In the genomic region with DNA sequence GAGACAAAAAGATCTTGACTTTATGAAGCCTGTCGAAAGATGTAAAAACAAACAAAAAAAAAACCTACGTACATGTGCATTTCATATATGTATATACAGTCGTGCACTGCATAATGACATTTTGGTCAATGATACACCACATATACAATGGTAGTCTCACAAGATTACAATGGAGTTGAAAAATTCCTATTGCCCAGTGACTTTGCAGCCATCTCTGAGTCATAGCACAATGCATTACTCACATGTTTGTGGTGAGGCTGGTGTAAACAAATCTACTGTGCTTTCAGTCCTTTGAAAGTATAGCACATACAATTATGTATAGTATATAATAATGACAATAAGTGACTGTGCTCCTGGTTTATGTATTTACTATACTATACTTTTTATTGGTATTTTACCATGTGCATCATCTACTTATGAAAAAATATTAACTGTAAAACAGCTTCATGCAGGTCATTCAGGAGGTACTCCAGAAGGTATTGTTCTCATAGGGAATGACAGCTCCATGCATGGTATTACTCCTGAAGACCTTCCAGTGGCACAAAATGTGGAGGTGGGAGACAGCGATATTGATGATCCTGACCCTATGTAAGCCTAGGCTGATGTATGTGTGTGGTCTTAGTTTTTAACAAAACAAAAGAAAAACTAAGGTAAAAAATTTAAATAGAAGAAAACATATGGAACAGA, we compare ENCODE assay signal across 14 cellular contexts.
DNase-seq lines count a peak whose midpoint lies in the region; ATAC-seq and TF ChIP-seq lines count a peak whose summit lies in the region.
"Had no signal": no experiment of that assay in that cellular context is flagged by ENCODE, and none has a peak within 500 bp of the region (broad histone marks: within the 10 kb centered on the region; RNA-seq: fewer than 3 reads in every experiment).

No MANE protein-coding gene starts in this region.

- no peak for ATAC-seq in right cardiac atrium
- ATAC-seq in GM18861 (IDR thresholded peaks at IDR 0.05; ENCODE audit: unreplicated experiment), result no peak

- peaks cover 2% of the 10 kb centered on the region for H3K4me1 ChIP-seq in right cardiac atrium (ENCODE audit: control insufficient read depth, insufficient read depth, low read length)
- peaks cover 0 to 4% (median 0%) of the 10 kb centered on the region in 4 donors for H3K4me1 ChIP-seq in stomach

- H3K4me3 ChIP-seq in brain microvascular endothelial cell (ENCODE audit: low read depth, low read length) (no peak overlapping the region), right cardiac atrium (ENCODE audit: low read length) (no peak overlapping the region), stomach (no peak overlapping the region)
- H3K4me3 ChIP-seq: skin epidermis, upper lobe of left lung had no signal

- TF ChIP-seq EP300 in stomach (IDR thresholded peaks at IDR 0.05), result no peak

- H3K27me3 ChIP-seq in brain microvascular endothelial cell (replicated peaks) (no peaks in the 10 kb centered on the region), right cardiac atrium (ENCODE audit: control insufficient read depth, insufficient read depth) (no peaks in the 10 kb centered on the region), stomach (no peaks in the 10 kb centered on the region)
- H3K27me3 ChIP-seq: upper lobe of left lung had no signal

- no peaks in the 10 kb centered on the region for H3K9me3 ChIP-seq in right cardiac atrium (ENCODE audit: control insufficient read depth, low read length)
- H3K9me3 ChIP-seq in stomach, result peaks cover 0 to 3% (median 0%) of the 10 kb centered on the region in 4 donors
- H3K9me3 ChIP-seq: upper lobe of left lung had no signal

- no peak for TF ChIP-seq CTCF in brain microvascular endothelial cell (IDR thresholded peaks at IDR 0.05; ENCODE audit: low read depth, low read length, missing control alignments)
- TF ChIP-seq CTCF in stomach (IDR thresholded peaks at IDR 0.05), result no peak

- H3K27ac ChIP-seq in brain microvascular endothelial cell, result peak overlapping the region; percentile 76
- H3K27ac ChIP-seq in right cardiac atrium (ENCODE audit: low read length), result no peak overlapping the region
- H3K27ac ChIP-seq in stomach, result no peak overlapping the region
- H3K27ac ChIP-seq: skin epidermis, upper lobe of left lung had no signal

- peak; percentile 29 for DNase-seq in DMS53 treated with DMSO at 0.1 percent for 48 hours (lab: John Stamatoyannopoulos, UW; ENCODE audit: unreplicated experiment)
- DNase-seq in NCI-H460 (ENCODE audit: extremely low read depth, low read depth), result peak; percentile 71
- DNase-seq in brain microvascular endothelial cell, result peak; percentile 87
- peak; percentile 43 to 89 for DNase-seq in lung microvascular endothelial cell (ENCODE audit: low read depth in 2 of 2)
- no peak for DNase-seq in right cardiac atrium
- DNase-seq in stomach, result no peak
- no peak for DNase-seq in NK-92 treated with Interleukin-12 subunit alpha and Interleukin-12 subunit beta, amount 100 ng/mL, for 24 hours (lab: John Stamatoyannopoulos, UW)
- DNase-seq: activated CD4-positive, alpha-beta memory T cell treated with anti-CD3 and anti-CD28 coated beads, Interleukin-2, amount 10 ng/mL, durations not matched to agents 7 days and 5 days; CD4-positive, CD25-positive, alpha-beta regulatory T cell; NCI-H146; NCI-H774; upper lobe of left lung had no signal

- TF ChIP-seq POLR2A in stomach (IDR thresholded peaks at IDR 0.05), result no peak

- intact Hi-C loops in right cardiac atrium (cut with DNase I), result no loop called here
- intact Hi-C loops in stomach (cut with DNase I; ENCODE audit: low total_unique reads), result no loop called here

- WGBS in right cardiac atrium, result 93% methylated on average over 4 of the region's 4 CpGs
- 84 to 88% (median 86%) methylated on average over 4 of the region's 4 CpGs for WGBS in stomach, 5 donors

- H3K36me3 ChIP-seq in brain microvascular endothelial cell (replicated peaks) (no peaks in the 10 kb centered on the region), stomach (no peaks in the 10 kb centered on the region)
- H3K36me3 ChIP-seq: upper lobe of left lung had no signal

- in situ Hi-C loops in brain microvascular endothelial cell (cut with HindIII; ENCODE audit: low pct_ligation_motif_present, low sequenced_read_pairs), result no loop called here

Comparison
In these comparisons a context has a peak if more than half of its experiments do, and no peak if none do; other contexts are left out.
1. DNase-seq: peak in DMS53 treated with DMSO at 0.1 percent for 48 hours (single experiment), NCI-H460 (single experiment), brain microvascular endothelial cell (single experiment) and lung microvascular endothelial cell (2 of 2); none in right cardiac atrium (0 of 3), stomach (single experiment) and NK-92 treated with Interleukin-12 subunit alpha and Interleukin-12 subunit beta, amount 100 ng/mL, for 24 hours (single experiment).